ENCODE assay signal across 22 cellular contexts in the genomic region with DNA sequence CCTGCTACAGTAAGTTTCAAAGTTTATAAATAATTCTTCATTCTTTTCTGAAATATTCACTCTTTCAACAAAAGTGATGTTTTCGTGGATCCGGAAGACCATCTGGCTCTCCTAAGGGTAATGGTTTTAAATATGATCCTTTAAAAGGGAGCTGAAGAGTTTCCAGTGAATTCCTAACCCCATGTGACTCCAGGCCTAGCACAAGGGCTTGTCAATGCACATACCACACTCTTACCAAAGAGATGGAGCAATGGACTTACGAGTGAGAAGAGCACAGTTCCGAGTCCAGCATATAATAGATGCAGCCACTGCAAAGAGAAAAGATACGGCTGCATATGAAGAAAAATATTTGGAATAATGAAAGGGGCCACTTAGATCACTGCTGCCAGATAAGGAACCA. TPM values are rescaled to one million over a fixed set of nuclear protein-coding genes. Genes with fewer than 3 reads are reported as not detected.
DNase-seq lines count a peak whose midpoint lies in the region; ATAC-seq and TF ChIP-seq lines count a peak whose summit lies in the region.
"Had no signal": no experiment of that assay in that cellular context is flagged by ENCODE, and none has a peak within 500 bp of the region (broad histone marks: within the 10 kb centered on the region; RNA-seq: fewer than 3 reads in every experiment).

No MANE protein-coding gene starts in this region.

- no peak overlapping the region for H3K4me3 ChIP-seq in fibroblast of villous mesenchyme (ENCODE audit: low read depth, low read length)
- H3K4me3 ChIP-seq in upper lobe of right lung = no peak overlapping the region
- H3K4me3 ChIP-seq: BLaER1, MG63, SJCRH30 had no signal

- no peaks in the 10 kb centered on the region for H3K4me1 ChIP-seq in upper lobe of right lung
- H3K4me1 ChIP-seq: BLaER1, SJCRH30 had no signal

- no peaks in the 10 kb centered on the region for H3K27me3 ChIP-seq in upper lobe of right lung
- H3K27me3 ChIP-seq: BLaER1, MG63, SJCRH30 had no signal

- no peaks in the 10 kb centered on the region for H3K9me3 ChIP-seq in upper lobe of right lung
- H3K9me3 ChIP-seq: BLaER1, MG63, SJCRH30 had no signal

- peak; percentile 7 for DNase-seq in HCEC 1CT
- DNase-seq in amniotic epithelial cell (ENCODE audit: low read depth) = peak; percentile 56
- DNase-seq in fibroblast of villous mesenchyme (ENCODE audit: low read depth) = peak; percentile 58
- DNase-seq in upper lobe of right lung = no peak
- no peak for DNase-seq in NCI-H2029 treated with DMSO at 0.1 percent for 48 hours (lab: John Stamatoyannopoulos, UW)
- no peak for DNase-seq in dermis blood vessel endothelial cell
- DNase-seq in KG1 (lab: John Stamatoyannopoulos, UW) = no peak
- DNase-seq: ACHN; CD8-positive, alpha-beta memory T cell; DMS53; EL; HFFc6; Kasumi-1; MG63; NCI-H1092 treated with DMSO at 0.1 percent for 48 hours; NCI-H146; NCI-H2081 treated with DMSO at 0.1 percent for 48 hours; NCI-H446 treated with DMSO at 0.1 percent for 48 hours; NCI-H69; SJCRH30 had no signal

- TF ChIP-seq CTCF in fibroblast of villous mesenchyme (IDR thresholded peaks at IDR 0.05; ENCODE audit: insufficient read depth, low read depth, low read length) (no peak), upper lobe of right lung (IDR thresholded peaks at IDR 0.05) (no peak)

- intact Hi-C loops in upper lobe of right lung (cut with DNase I) = no loop called here

- ATAC-seq in upper lobe of right lung = peak; percentile 67
- ATAC-seq: Panc1 had no signal

- peak overlapping the region; percentile 42 for H3K27ac ChIP-seq in upper lobe of right lung
- H3K27ac ChIP-seq: BLaER1, SJCRH30 had no signal

- H3K36me3 ChIP-seq in upper lobe of right lung = no peaks in the 10 kb centered on the region
- H3K36me3 ChIP-seq: BLaER1, MG63, SJCRH30 had no signal

RNA-seq across cellular contexts. Expression of a gene that starts 32.1 kb away (rescaled TPM):
- total RNA-seq in fibroblast of villous mesenchyme = 23.3 and 23.5 TPM in 2 replicates
- total RNA-seq in upper lobe of right lung = 35.8 TPM
- 17.1 and 19.1 TPM in 2 replicates for total RNA-seq in dermis blood vessel endothelial cell

Comparison
In these comparisons a context has a peak if more than half of its experiments do, and no peak if none do; other contexts are left out.
1. DNase-seq: peak in HCEC 1CT (single experiment), amniotic epithelial cell (single experiment) and fibroblast of villous mesenchyme (single experiment); none in upper lobe of right lung (single experiment), NCI-H2029 treated with DMSO at 0.1 percent for 48 hours (single experiment), dermis blood vessel endothelial cell (single experiment) and KG1 (single experiment).